Comparison of ENCODE assay signal across 20 cellular contexts in genomic region chr1:3745071-3745470, GRCh38. TPM values are rescaled to one million over a fixed set of nuclear protein-coding genes. Genes with fewer than 3 reads are reported as not detected.
DNase-seq lines count a peak whose midpoint lies in the region; ATAC-seq and TF ChIP-seq lines count a peak whose summit lies in the region.
"Had no signal": no experiment of that assay in that cellular context is flagged by ENCODE, and none has a peak within 500 bp of the region (broad histone marks: within the 10 kb centered on the region; RNA-seq: fewer than 3 reads in every experiment).

No MANE protein-coding gene starts in this region.

- TF ChIP-seq CTCF in natural killer cell (IDR thresholded peaks at IDR 0.05) (no peak), type B pancreatic cell (conservative IDR thresholded peaks at IDR 0.05) (no peak), Calu3 (IDR thresholded peaks at IDR 0.05; ENCODE audit: unreplicated experiment) (no peak)

- H3K9me3 Mint-ChIP-seq in natural killer cell treated with Interleukin-12 subunit alpha and Interleukin-12 subunit beta and Interleukin-15 and Interleukin-18, amount 100 ng/mL, for 72 hours, result no peaks in the 10 kb centered on the region
- H3K9me3 Mint-ChIP-seq in natural killer cell (no peaks in the 10 kb centered on the region), type B pancreatic cell (no peaks in the 10 kb centered on the region), Calu3 (ENCODE audit: low read depth, unreplicated experiment) (no peaks in the 10 kb centered on the region)
- H3K9me3 Mint-ChIP-seq in activated T-helper 1 cell treated with anti-CD3 and anti-CD28 coated beads, Interleukin-12 subunit alpha, Interleukin-12 subunit beta, Interleukin-2, Interleukin-4 antibody, amounts not matched to agents 30 ng/mL and 10 ng/mL and 1 ng/mL, durations not matched to agents 14 hours and 24 hours and 36 hours, result no peaks in the 10 kb centered on the region
- H3K9me3 Mint-ChIP-seq in naive thymus-derived CD4-positive, alpha-beta T cell, result peaks cover 0 to 2% (median 0%) of the 10 kb centered on the region in 11 donors
- H3K9me3 Mint-ChIP-seq: T-helper 2 cell treated with Interferon-gamma antibody and Interleukin-4, amounts not matched to agents 5 μg/mL and 100 μg/mL, for 36 hours had no signal

- CTCF ChIA-PET in naive thymus-derived CD4-positive, alpha-beta T cell (lab: Charles Lee), result no interaction called here
- CTCF ChIA-PET in Calu3 (lab: Charles Lee), result no interaction called here

- H3K36me3 ChIP-seq in naive thymus-derived CD4-positive, alpha-beta T cell (ENCODE audit: control insufficient read depth in 2 of 3, insufficient read depth in 3 of 3, low read length in 3 of 3), result peaks cover 0 to 33% (median 0%) of the 10 kb centered on the region in 3 experiments
- no peaks in the 10 kb centered on the region for H3K36me3 ChIP-seq in SJCRH30

- H3K27me3 ChIP-seq in naive thymus-derived CD4-positive, alpha-beta T cell (ENCODE audit: control insufficient read depth in 2 of 2, insufficient read depth in 2 of 2, low read length in 2 of 2), result no peaks in the 10 kb centered on the region
- H3K27me3 ChIP-seq in SJCRH30, result peaks cover 6% of the 10 kb centered on the region; the same call in 1 of the 2 replicates

- intact Hi-C loops in natural killer cell (cut with micrococcal nuclease), result no loop called here
- intact Hi-C loops in activated T-helper 1 cell treated with anti-CD3 and anti-CD28 coated beads, Interleukin-12 subunit alpha, Interleukin-12 subunit beta, Interleukin-2, Interleukin-4 antibody, amounts not matched to agents 30 ng/mL and 10 ng/mL and 1 ng/mL, durations not matched to agents 14 hours and 24 hours and 36 hours (cut with micrococcal nuclease), result loop anchor here (5.0 to 10.0 kb wide), 2 partner anchors 120 to 1333 kb away; partner anchors contain the start of genes PEX10 and TPRG1L
- intact Hi-C loops in naive thymus-derived CD4-positive, alpha-beta T cell (cut with micrococcal nuclease), result no loop called here
- intact Hi-C loops in Calu3 (cut with micrococcal nuclease; ENCODE audit: unreplicated experiment), result no loop called here

- peaks cover 21% of the 10 kb centered on the region in 2 donors for H3K4me1 Mint-ChIP-seq in natural killer cell treated with Interleukin-12 subunit alpha and Interleukin-12 subunit beta and Interleukin-15 and Interleukin-18, amount 100 ng/mL, for 72 hours (ENCODE audit: low read depth in 2 of 2)
- H3K4me1 Mint-ChIP-seq in natural killer cell (peaks cover 24 to 32% of the 10 kb centered on the region in 2 donors), type B pancreatic cell (ENCODE audit: unreplicated experiment) (peaks cover 12% of the 10 kb centered on the region), Calu3 (ENCODE audit: low read depth, unreplicated experiment) (peaks cover 8% of the 10 kb centered on the region)
- H3K4me1 Mint-ChIP-seq in activated T-helper 1 cell treated with anti-CD3 and anti-CD28 coated beads, Interleukin-12 subunit alpha, Interleukin-12 subunit beta, Interleukin-2, Interleukin-4 antibody, amounts not matched to agents 30 ng/mL and 10 ng/mL and 1 ng/mL, durations not matched to agents 14 hours and 24 hours and 36 hours (ENCODE audit: low read depth), result peaks cover 31% of the 10 kb centered on the region
- H3K4me1 Mint-ChIP-seq in naive thymus-derived CD4-positive, alpha-beta T cell, result peaks cover 15 to 44% (median 33%) of the 10 kb centered on the region in 7 donors

- no peaks in the 10 kb centered on the region for H3K27me3 Mint-ChIP-seq in natural killer cell treated with Interleukin-12 subunit alpha and Interleukin-12 subunit beta and Interleukin-15 and Interleukin-18, amount 100 ng/mL, for 72 hours
- H3K27me3 Mint-ChIP-seq in natural killer cell (ENCODE audit: low read depth in 2 of 2) (no peaks in the 10 kb centered on the region), type B pancreatic cell (peaks cover 6% of the 10 kb centered on the region), Calu3 (ENCODE audit: unreplicated experiment) (peaks cover 5% of the 10 kb centered on the region)
- peaks cover 2% of the 10 kb centered on the region for H3K27me3 Mint-ChIP-seq in activated T-helper 1 cell treated with anti-CD3 and anti-CD28 coated beads, Interleukin-12 subunit alpha, Interleukin-12 subunit beta, Interleukin-2, Interleukin-4 antibody, amounts not matched to agents 30 ng/mL and 10 ng/mL and 1 ng/mL, durations not matched to agents 14 hours and 24 hours and 36 hours (ENCODE audit: insufficient read depth)
- peaks cover 0 to 4% (median 0%) of the 10 kb centered on the region in 5 donors for H3K27me3 Mint-ChIP-seq in naive thymus-derived CD4-positive, alpha-beta T cell

- no peak for ATAC-seq in natural killer cell treated with Interleukin-12 subunit alpha and Interleukin-12 subunit beta and Interleukin-15 and Interleukin-18, amount 100 ng/mL, for 72 hours
- no peak for ATAC-seq in natural killer cell
- ATAC-seq in naive thymus-derived CD4-positive, alpha-beta T cell, result no peak
- ATAC-seq: activated CD4-positive, CD25-positive, alpha-beta regulatory T cell treated with anti-CD3 and anti-CD28 coated beads, Interleukin-2, amount 50 U/mL, for 24 hours had no signal

- no peak for DNase-seq in natural killer cell treated with Interleukin-12 subunit alpha and Interleukin-12 subunit beta and Interleukin-15 and Interleukin-18, amount 100 ng/mL, for 72 hours (ENCODE audit: low spot score)
- DNase-seq in natural killer cell (no peak), type B pancreatic cell (ENCODE audit: extremely low spot score, unreplicated experiment) (no peak), DMS114 treated with DMSO at 0.1 percent for 48 hours (lab: John Stamatoyannopoulos, UW; ENCODE audit: unreplicated experiment) (no peak), Calu3 (no peak), SJCRH30 (no peak)
- no peak for DNase-seq in activated T-helper 1 cell treated with anti-CD3 and anti-CD28 coated beads, Interleukin-12 subunit alpha, Interleukin-12 subunit beta, Interleukin-2, Interleukin-4 antibody, amounts not matched to agents 30 ng/mL and 10 ng/mL and 1 ng/mL, durations not matched to agents 14 hours and 24 hours and 36 hours (ENCODE audit: low spot score)
- no peak for DNase-seq in naive thymus-derived CD4-positive, alpha-beta T cell
- DNase-seq: DMS79, foreskin melanocyte, HCEC 1CT, NCI-H1930, NCI-H510A, SIG-M5 had no signal

- no peak overlapping the region for H3K4me3 ChIP-seq in naive thymus-derived CD4-positive, alpha-beta T cell (ENCODE audit: low read length)
- H3K4me3 ChIP-seq in SJCRH30, result no peak overlapping the region

- peak overlapping the region; percentile 80 for H3K4me3 Mint-ChIP-seq in natural killer cell treated with Interleukin-12 subunit alpha and Interleukin-12 subunit beta and Interleukin-15 and Interleukin-18, amount 100 ng/mL, for 72 hours
- H3K4me3 Mint-ChIP-seq in natural killer cell (no peak overlapping the region), type B pancreatic cell (peak overlapping the region; percentile 91), Calu3 (ENCODE audit: low read depth, unreplicated experiment) (no peak overlapping the region)
- H3K4me3 Mint-ChIP-seq in activated T-helper 1 cell treated with anti-CD3 and anti-CD28 coated beads, Interleukin-12 subunit alpha, Interleukin-12 subunit beta, Interleukin-2, Interleukin-4 antibody, amounts not matched to agents 30 ng/mL and 10 ng/mL and 1 ng/mL, durations not matched to agents 14 hours and 24 hours and 36 hours, result peak overlapping the region; percentile 84
- peak overlapping the region; percentile 6 to 83 (median 74) for H3K4me3 Mint-ChIP-seq in naive thymus-derived CD4-positive, alpha-beta T cell

- no peak overlapping the region for H3K27ac ChIP-seq in naive thymus-derived CD4-positive, alpha-beta T cell (ENCODE audit: low read depth, low read length)
- H3K27ac ChIP-seq in SJCRH30, result no peak overlapping the region

- POLR2A ChIA-PET in naive thymus-derived CD4-positive, alpha-beta T cell (lab: Charles Lee), result no interaction called here

- no peaks in the 10 kb centered on the region for H3K36me3 Mint-ChIP-seq in natural killer cell treated with Interleukin-12 subunit alpha and Interleukin-12 subunit beta and Interleukin-15 and Interleukin-18, amount 100 ng/mL, for 72 hours
- H3K36me3 Mint-ChIP-seq in natural killer cell (no peaks in the 10 kb centered on the region), type B pancreatic cell (peaks cover 4% of the 10 kb centered on the region), Calu3 (ENCODE audit: insufficient read depth, unreplicated experiment) (peaks cover 6% of the 10 kb centered on the region)
- H3K36me3 Mint-ChIP-seq in activated T-helper 1 cell treated with anti-CD3 and anti-CD28 coated beads, Interleukin-12 subunit alpha, Interleukin-12 subunit beta, Interleukin-2, Interleukin-4 antibody, amounts not matched to agents 30 ng/mL and 10 ng/mL and 1 ng/mL, durations not matched to agents 14 hours and 24 hours and 36 hours (ENCODE audit: low read depth), result peaks cover 2% of the 10 kb centered on the region
- peaks cover 0 to 22% (median 4%) of the 10 kb centered on the region in 5 donors for H3K36me3 Mint-ChIP-seq in naive thymus-derived CD4-positive, alpha-beta T cell

- H3K4me1 ChIP-seq in naive thymus-derived CD4-positive, alpha-beta T cell (ENCODE audit: control insufficient read depth in 2 of 2, insufficient read depth in 2 of 2, low read length in 2 of 2), result peaks cover 7 to 12% of the 10 kb centered on the region in 2 donors
- H3K4me1 ChIP-seq in SJCRH30, result peaks cover 8% of the 10 kb centered on the region

- no TSS peak for BruUV-seq in Calu3 (replicated peaks; lab: Mats Ljungman, UMichigan)

- no peaks in the 10 kb centered on the region for H3K9me3 ChIP-seq in naive thymus-derived CD4-positive, alpha-beta T cell (ENCODE audit: control insufficient read depth in 2 of 3, low read length in 3 of 3)
- no peaks in the 10 kb centered on the region for H3K9me3 ChIP-seq in SJCRH30 (replicated peaks)

- peak overlapping the region in 1 of 2 donors; percentile 23 for H3K27ac Mint-ChIP-seq in natural killer cell treated with Interleukin-12 subunit alpha and Interleukin-12 subunit beta and Interleukin-15 and Interleukin-18, amount 100 ng/mL, for 72 hours
- H3K27ac Mint-ChIP-seq in natural killer cell (peak overlapping the region in 1 of 2 donors; percentile 79), type B pancreatic cell (no peak overlapping the region), Calu3 (ENCODE audit: unreplicated experiment) (no peak overlapping the region)
- no peak overlapping the region for H3K27ac Mint-ChIP-seq in activated T-helper 1 cell treated with anti-CD3 and anti-CD28 coated beads, Interleukin-12 subunit alpha, Interleukin-12 subunit beta, Interleukin-2, Interleukin-4 antibody, amounts not matched to agents 30 ng/mL and 10 ng/mL and 1 ng/mL, durations not matched to agents 14 hours and 24 hours and 36 hours
- H3K27ac Mint-ChIP-seq in naive thymus-derived CD4-positive, alpha-beta T cell, result peak overlapping the region in 6 of 9 donors; percentile 36 to 59 (median 50)
- H3K27ac Mint-ChIP-seq: T-helper 2 cell treated with Interferon-gamma antibody and Interleukin-4, amounts not matched to agents 5 μg/mL and 100 μg/mL, for 36 hours had no signal

RNA-seq across cellular contexts. Expression of gene CCDC27, which starts 7.2 kb away (rescaled TPM):
- not detected for total RNA-seq in natural killer cell treated with Interleukin-12 subunit alpha and Interleukin-12 subunit beta and Interleukin-15 and Interleukin-18, amount 100 ng/mL, for 72 hours
- total RNA-seq in natural killer cell (not detected), type B pancreatic cell (ENCODE audit: low replicate concordance) (not detected in 2 replicates), Calu3 (2022) (not detected in 2 replicates)
- not detected in 2 replicates for total RNA-seq in activated T-helper 1 cell treated with anti-CD3 and anti-CD28 coated beads, Interleukin-12 subunit alpha, Interleukin-12 subunit beta, Interleukin-2, Interleukin-4 antibody, amounts not matched to agents 30 ng/mL and 10 ng/mL and 1 ng/mL, durations not matched to agents 14 hours and 24 hours and 36 hours
- total RNA-seq in naive thymus-derived CD4-positive, alpha-beta T cell, result not detected
- polyA plus RNA-seq in naive thymus-derived CD4-positive, alpha-beta T cell, result not detected
- total RNA-seq in SJCRH30 (2014; rRNA removed; shearing (Covaris generic)), result not detected in 2 replicates
- total RNA-seq: endothelial cell of umbilical vein, liver, myocyte, temporal lobe had no signal
- polyA plus RNA-seq: endothelial cell of umbilical vein, liver had no signal

RNA-seq across cellular contexts. Expression of gene SMIM1, which starts 27.5 kb away (rescaled TPM):
- not detected for total RNA-seq in natural killer cell treated with Interleukin-12 subunit alpha and Interleukin-12 subunit beta and Interleukin-15 and Interleukin-18, amount 100 ng/mL, for 72 hours
- total RNA-seq in natural killer cell, result 1 to 10 TPM in 2 of 3 donors, under 1 TPM in 1; 0.78 to 2.6 (median 1.6) TPM
- 1.0 and 1.2 TPM in 2 replicates for total RNA-seq in activated T-helper 1 cell treated with anti-CD3 and anti-CD28 coated beads, Interleukin-12 subunit alpha, Interleukin-12 subunit beta, Interleukin-2, Interleukin-4 antibody, amounts not matched to agents 30 ng/mL and 10 ng/mL and 1 ng/mL, durations not matched to agents 14 hours and 24 hours and 36 hours
- 1 to 10 TPM in 4 of 5 experiments, under 1 TPM in 1; 0.58 to 4.3 (median 2.3) TPM for total RNA-seq in naive thymus-derived CD4-positive, alpha-beta T cell
- polyA plus RNA-seq in naive thymus-derived CD4-positive, alpha-beta T cell, result 1 to 10 TPM in 1 of 2 donors, under 1 TPM in 1; 0.75 to 3.0 TPM
- total RNA-seq in type B pancreatic cell (ENCODE audit: low replicate concordance), result 10.8 and 15.1 TPM in 2 replicates
- total RNA-seq in Calu3 (2022), result 2.7 and 4.2 TPM in 2 replicates
- total RNA-seq in SJCRH30 (2014; rRNA removed; shearing (Covaris generic)), result not detected in 2 replicates
- total RNA-seq: myocyte, temporal lobe had no signal

RNA-seq across cellular contexts. Expression of gene LRRC47, which starts 51.2 kb away (rescaled TPM):
- 10 to 100 TPM; 46.4 to 54.1 TPM for total RNA-seq in natural killer cell treated with Interleukin-12 subunit alpha and Interleukin-12 subunit beta and Interleukin-15 and Interleukin-18, amount 100 ng/mL, for 72 hours
- total RNA-seq in natural killer cell (10 to 100 TPM; 33.5 to 49.8 (median 45.2) TPM), type B pancreatic cell (ENCODE audit: low replicate concordance) (53.5 and 56.5 TPM in 2 replicates), Calu3 (2022) (35.8 and 38.1 TPM in 2 replicates)
- 45.2 and 50.1 TPM in 2 replicates for total RNA-seq in activated T-helper 1 cell treated with anti-CD3 and anti-CD28 coated beads, Interleukin-12 subunit alpha, Interleukin-12 subunit beta, Interleukin-2, Interleukin-4 antibody, amounts not matched to agents 30 ng/mL and 10 ng/mL and 1 ng/mL, durations not matched to agents 14 hours and 24 hours and 36 hours
- total RNA-seq in naive thymus-derived CD4-positive, alpha-beta T cell, result 10 to 100 TPM; 38.2 to 60.2 (median 43.9) TPM
- polyA plus RNA-seq in naive thymus-derived CD4-positive, alpha-beta T cell, result 10 to 100 TPM; 25.7 to 33.4 TPM
- total RNA-seq in SJCRH30 (2014; rRNA removed; shearing (Covaris generic)), result 48.7 and 51.9 TPM in 2 replicates

Comparison
In these comparisons a context has a peak if more than half of its experiments do, and no peak if none do; other contexts are left out.
1. H3K4me3 Mint-ChIP-seq: peak in natural killer cell treated with Interleukin-12 subunit alpha and Interleukin-12 subunit beta and Interleukin-15 and Interleukin-18, amount 100 ng/mL, for 72 hours (single experiment), activated T-helper 1 cell treated with anti-CD3 and anti-CD28 coated beads, Interleukin-12 subunit alpha, Interleukin-12 subunit beta, Interleukin-2, Interleukin-4 antibody, amounts not matched to agents 30 ng/mL and 10 ng/mL and 1 ng/mL, durations not matched to agents 14 hours and 24 hours and 36 hours (single experiment), naive thymus-derived CD4-positive, alpha-beta T cell (10 of 10) and type B pancreatic cell (single experiment); none in natural killer cell (single experiment) and Calu3 (single experiment).
2. H3K27ac Mint-ChIP-seq: peak in naive thymus-derived CD4-positive, alpha-beta T cell (6 of 9); none in activated T-helper 1 cell treated with anti-CD3 and anti-CD28 coated beads, Interleukin-12 subunit alpha, Interleukin-12 subunit beta, Interleukin-2, Interleukin-4 antibody, amounts not matched to agents 30 ng/mL and 10 ng/mL and 1 ng/mL, durations not matched to agents 14 hours and 24 hours and 36 hours (single experiment), type B pancreatic cell (single experiment) and Calu3 (single experiment).